In genomic region chr10:115659616-115660015, GRCh38 we compare ENCODE assay signal across 14 cellular contexts.
"Had no signal": no experiment of that assay in that cellular context is flagged by ENCODE, and none has a peak within 500 bp of the region (broad histone marks: within the 10 kb centered on the region; RNA-seq: fewer than 3 reads in every experiment).

No MANE protein-coding gene starts in this region.

- H3K4me3 ChIP-seq: body of pancreas, coronary artery, gastroesophageal sphincter, heart left ventricle, tibial nerve had no signal

- DNase-seq: activated CD4-positive, alpha-beta T cell treated with anti-CD3 and anti-CD28 coated beads, Interleukin-2, amount 10 ng/mL, durations not matched to agents 24 days and 14 days; activated CD8-positive, alpha-beta memory T cell treated with anti-CD3 and anti-CD28 coated beads, Interleukin-2, amount 50 U/mL, for 4 hours; activated naive CD4-positive, alpha-beta T cell treated with anti-CD3 and anti-CD28 coated beads, Interleukin-2, amount 10 ng/mL, durations not matched to agents 7 days and 5 days; activated naive CD8-positive, alpha-beta T cell treated with anti-CD3 and anti-CD28 coated beads, Interleukin-2, amount 50 U/mL, for 24 hours; activated T-cell treated with anti-CD3 and anti-CD28 coated beads, Interleukin-2, amount 50 U/mL, for 4 hours; body of pancreas; central memory CD4-positive, alpha-beta T cell; heart left ventricle; immature natural killer cell; mesenchymal stem cell; SK-N-SH had no signal
